In genomic region chr12:5520831-5521230, GRCh38 we compare ENCODE assay signal across 19 cellular contexts.
DNase-seq lines count a peak whose midpoint lies in the region; TF ChIP-seq lines count a peak whose summit lies in the region.
"Had no signal": no experiment of that assay in that cellular context is flagged by ENCODE, and none has a peak within 500 bp of the region (broad histone marks: within the 10 kb centered on the region; RNA-seq: fewer than 3 reads in every experiment).

No MANE protein-coding gene starts in this region.

- H3K27ac ChIP-seq in endodermal cell (ENCODE audit: low read depth, low read length) (no peak overlapping the region), caudate nucleus (ENCODE audit: low read depth, low read length) (no peak overlapping the region)
- H3K27ac ChIP-seq: 22Rv1, BLaER1, C4-2B had no signal

- H3K4me3 ChIP-seq in endodermal cell (ENCODE audit: low read length): no peak overlapping the region
- H3K4me3 ChIP-seq: BLaER1, GM23338 had no signal

- peaks cover 4% of the 10 kb centered on the region for H3K4me1 ChIP-seq in endodermal cell (ENCODE audit: control insufficient read depth, insufficient read depth, low read length)

- no peaks in the 10 kb centered on the region for H3K9me3 ChIP-seq in endodermal cell (ENCODE audit: control insufficient read depth, low read length)
- H3K9me3 ChIP-seq: BLaER1, Caco-2 had no signal

- no peaks in the 10 kb centered on the region for H3K36me3 ChIP-seq in endodermal cell (ENCODE audit: control insufficient read depth, insufficient read depth, low read length)
- H3K36me3 ChIP-seq: BLaER1 had no signal

- H3K27ac Mint-ChIP-seq in activated CD4-positive, alpha-beta T cell treated with anti-CD3 and anti-CD28 coated beads, Interleukin-2, amount 10 ng/mL, durations not matched to agents 24 days and 14 days: no peak overlapping the region
- H3K27ac Mint-ChIP-seq in endodermal cell: no peak overlapping the region
- no peak overlapping the region for H3K27ac Mint-ChIP-seq in osteocyte (ENCODE audit: unreplicated experiment)
- H3K27ac Mint-ChIP-seq: B cell; CD4-positive, CD25-positive, alpha-beta regulatory T cell; CD8-positive, alpha-beta T cell; GM23338 had no signal

- no peaks in the 10 kb centered on the region for H3K9me3 Mint-ChIP-seq in activated CD4-positive, alpha-beta T cell treated with anti-CD3 and anti-CD28 coated beads, Interleukin-2, amount 10 ng/mL, durations not matched to agents 24 days and 14 days
- H3K9me3 Mint-ChIP-seq in endodermal cell (no peaks in the 10 kb centered on the region), osteocyte (ENCODE audit: unreplicated experiment) (no peaks in the 10 kb centered on the region)
- H3K9me3 Mint-ChIP-seq: CD4-positive, CD25-positive, alpha-beta regulatory T cell; CD8-positive, alpha-beta T cell; GM23338; H9 had no signal

- no peaks in the 10 kb centered on the region for H3K27me3 ChIP-seq in endodermal cell (ENCODE audit: control insufficient read depth, insufficient read depth, low read length, poor library complexity, severe bottlenecking)
- H3K27me3 ChIP-seq: BLaER1 had no signal

- TF ChIP-seq POLR2A in erythroblast (IDR thresholded peaks at IDR 0.05; ENCODE audit: low read length): no peak

- H3K4me1 Mint-ChIP-seq in activated CD4-positive, alpha-beta T cell treated with anti-CD3 and anti-CD28 coated beads, Interleukin-2, amount 10 ng/mL, durations not matched to agents 24 days and 14 days: no peaks in the 10 kb centered on the region
- H3K4me1 Mint-ChIP-seq in endodermal cell (peaks cover 14% of the 10 kb centered on the region), osteocyte (ENCODE audit: unreplicated experiment) (peaks cover 11% of the 10 kb centered on the region)
- H3K4me1 Mint-ChIP-seq: B cell; CD4-positive, CD25-positive, alpha-beta regulatory T cell had no signal

- no peaks in the 10 kb centered on the region for H3K27me3 Mint-ChIP-seq in activated CD4-positive, alpha-beta T cell treated with anti-CD3 and anti-CD28 coated beads, Interleukin-2, amount 10 ng/mL, durations not matched to agents 24 days and 14 days
- H3K27me3 Mint-ChIP-seq in endodermal cell (ENCODE audit: insufficient read depth) (peaks cover 12% of the 10 kb centered on the region), osteocyte (ENCODE audit: unreplicated experiment) (no peaks in the 10 kb centered on the region)
- H3K27me3 Mint-ChIP-seq: CD4-positive, CD25-positive, alpha-beta regulatory T cell had no signal

- H3K4me3 Mint-ChIP-seq in activated CD4-positive, alpha-beta T cell treated with anti-CD3 and anti-CD28 coated beads, Interleukin-2, amount 10 ng/mL, durations not matched to agents 24 days and 14 days: no peak overlapping the region
- no peak overlapping the region for H3K4me3 Mint-ChIP-seq in endodermal cell
- H3K4me3 Mint-ChIP-seq in osteocyte (ENCODE audit: unreplicated experiment): no peak overlapping the region
- H3K4me3 Mint-ChIP-seq: B cell; CD4-positive, CD25-positive, alpha-beta regulatory T cell; CD8-positive, alpha-beta T cell; GM23338; H9 had no signal

- TF ChIP-seq CTCF in endodermal cell (conservative IDR thresholded peaks at IDR 0.05) (no peak), osteocyte (IDR thresholded peaks at IDR 0.05) (no peak)

- intact Hi-C loops in activated CD4-positive, alpha-beta T cell treated with anti-CD3 and anti-CD28 coated beads, Interleukin-2, amount 10 ng/mL, durations not matched to agents 24 days and 14 days (cut with micrococcal nuclease): no loop called here

- 96 to 100% methylated on average over 2 to 5 of the region's 5 CpGs for WGBS in endodermal cell (ENCODE audit: insufficient coverage in 1 of 2, insufficient read length in 1 of 2), 2 experiments

- peak; percentile 16 for DNase-seq in activated CD4-positive, alpha-beta T cell treated with anti-CD3 and anti-CD28 coated beads, Interleukin-2, amount 10 ng/mL, durations not matched to agents 24 days and 14 days
- no peak for DNase-seq in activated CD4-positive, alpha-beta T cell treated with anti-CD3 and anti-CD28 coated beads, Interleukin-2, amount 50 U/mL, for 1 hour
- DNase-seq in endodermal cell (peak; percentile 35), osteocyte (ENCODE audit: extremely low spot score, unreplicated experiment) (peak; percentile 68), caudate nucleus (lab: John Stamatoyannopoulos, UW) (no peak), erythroblast (lab: John Stamatoyannopoulos, UW) (no peak)
- DNase-seq: CD4-positive, CD25-positive, alpha-beta regulatory T cell; DMS 273 treated with DMSO at 0.1 percent for 48 hours; DMS79; EL; GF-D8 had no signal

- H3K9ac ChIP-seq in endodermal cell (ENCODE audit: extremely low read depth, low read length, poor library complexity, severe bottlenecking): no peak overlapping the region
- H3K9ac ChIP-seq: BLaER1 had no signal

- H3K36me3 Mint-ChIP-seq in activated CD4-positive, alpha-beta T cell treated with anti-CD3 and anti-CD28 coated beads, Interleukin-2, amount 10 ng/mL, durations not matched to agents 24 days and 14 days (ENCODE audit: low read depth): no peaks in the 10 kb centered on the region
- H3K36me3 Mint-ChIP-seq in endodermal cell (ENCODE audit: low read depth) (no peaks in the 10 kb centered on the region), osteocyte (ENCODE audit: unreplicated experiment) (no peaks in the 10 kb centered on the region)
- H3K36me3 Mint-ChIP-seq: CD4-positive, CD25-positive, alpha-beta regulatory T cell; CD8-positive, alpha-beta T cell had no signal

Comparison
In these comparisons a context has a peak if more than half of its experiments do, and no peak if none do; other contexts are left out.
1. DNase-seq: peak in activated CD4-positive, alpha-beta T cell treated with anti-CD3 and anti-CD28 coated beads, Interleukin-2, amount 10 ng/mL, durations not matched to agents 24 days and 14 days (single experiment), endodermal cell (single experiment) and osteocyte (single experiment); none in activated CD4-positive, alpha-beta T cell treated with anti-CD3 and anti-CD28 coated beads, Interleukin-2, amount 50 U/mL, for 1 hour (single experiment), caudate nucleus (0 of 61) and erythroblast (0 of 2).